30 cellular contexts compared by ENCODE assay signal in the genomic region with DNA sequence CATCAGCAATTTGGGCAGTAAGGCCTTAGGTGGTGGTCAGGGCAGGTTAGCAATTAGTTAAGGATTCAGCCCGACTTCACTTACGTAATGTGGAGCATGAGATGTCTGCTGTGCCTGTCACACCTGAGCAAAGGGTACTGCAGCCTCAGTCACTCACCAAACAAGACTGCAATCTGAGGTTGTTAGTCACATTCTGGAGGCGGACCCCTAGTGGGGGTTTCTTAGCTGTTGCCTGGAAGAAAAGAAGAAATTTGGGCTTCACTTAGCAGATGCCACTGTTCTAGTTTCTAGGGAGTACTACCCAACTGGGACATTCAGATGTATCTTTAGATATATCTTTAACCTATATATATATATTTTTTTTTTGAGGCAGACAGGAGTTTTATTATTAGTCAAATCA.
"Had no signal": no experiment of that assay in that cellular context is flagged by ENCODE, and none has a peak within 500 bp of the region (broad histone marks: within the 10 kb centered on the region; RNA-seq: fewer than 3 reads in every experiment).

No MANE protein-coding gene starts in this region.

- H3K4me1 ChIP-seq: adrenal gland, body of pancreas, breast epithelium had no signal

- DNase-seq: activated CD4-positive, alpha-beta memory T cell treated with anti-CD3 and anti-CD28 coated beads for 36 hours; activated CD4-positive, alpha-beta T cell treated with anti-CD3 and anti-CD28 coated beads for 36 hours; activated CD4-positive, alpha-beta T cell treated with anti-CD3 and anti-CD28 coated beads, Interleukin-2, amount 10 ng/mL, durations not matched to agents 7 days and 5 days; activated CD8-positive, alpha-beta memory T cell treated with anti-CD3 and anti-CD28 coated beads, Interleukin-2, amount 50 U/mL, for 4 hours; activated gamma-delta T cell treated with Interleukin-2 at 50 U/mL for 16 hours; activated naive CD4-positive, alpha-beta T cell treated with anti-CD3 and anti-CD28 coated beads for 36 hours; activated T-cell treated with anti-CD3 and anti-CD28 coated beads for 4 hours; activated T-cell treated with anti-CD3 and anti-CD28 coated beads, Interleukin-2, amount 50 U/mL, for 4 hours; adrenal gland; body of pancreas; Kasumi-1; MG63; NCI-H1048; NCI-H1105 treated with DMSO at 0.1 percent for 48 hours; NCI-H1436 treated with DMSO at 0.1 percent for 48 hours; NCI-H187; NCI-H2029 treated with DMSO at 0.1 percent for 48 hours; NCI-H2107; NCI-H2171; NCI-H510A; NCI-H748 treated with DMSO at 0.1 percent for 48 hours; NK-92 treated with Interleukin-12 subunit alpha and Interleukin-12 subunit beta, amount 100 ng/mL, for 24 hours; PC-9; Right ventricle myocardium superior; T1000 had no signal

- H3K36me3 Mint-ChIP-seq: activated CD4-positive, alpha-beta memory T cell treated with anti-CD3 and anti-CD28 coated beads for 36 hours; activated naive CD4-positive, alpha-beta T cell treated with anti-CD3 and anti-CD28 coated beads, Interleukin-2, amount 50 U/mL, for 72 hours had no signal

- ATAC-seq: activated CD4-positive, alpha-beta T cell treated with anti-CD3 and anti-CD28 coated beads for 36 hours; activated CD4-positive, CD25-positive, alpha-beta regulatory T cell treated with anti-CD3 and anti-CD28 coated beads, Interleukin-2, amount 50 U/mL, for 24 hours; activated naive CD4-positive, alpha-beta T cell treated with anti-CD3 and anti-CD28 coated beads, Interleukin-2, amount 50 U/mL, for 72 hours; activated T-cell treated with anti-CD3 and anti-CD28 coated beads, Interleukin-2, amount 50 U/mL, for 4 hours; body of pancreas had no signal

- H3K4me3 Mint-ChIP-seq: activated CD4-positive, alpha-beta memory T cell treated with anti-CD3 and anti-CD28 coated beads for 36 hours; activated CD4-positive, alpha-beta T cell treated with anti-CD3 and anti-CD28 coated beads for 36 hours; activated CD4-positive, alpha-beta T cell treated with anti-CD3 and anti-CD28 coated beads, Interleukin-2, amount 10 ng/mL, durations not matched to agents 7 days and 5 days; activated naive CD4-positive, alpha-beta T cell treated with anti-CD3 and anti-CD28 coated beads for 36 hours; activated T-cell treated with anti-CD3 and anti-CD28 coated beads, Interleukin-2, amount 50 U/mL, for 4 hours; activated T-helper 1 cell treated with anti-CD3 and anti-CD28 coated beads, Interleukin-12 subunit alpha, Interleukin-12 subunit beta, Interleukin-2, Interleukin-4 antibody, amounts not matched to agents 30 ng/mL and 10 ng/mL and 1 ng/mL, durations not matched to agents 14 hours and 24 hours and 36 hours had no signal

- H3K27me3 ChIP-seq: adrenal gland, body of pancreas, breast epithelium, MG63 had no signal

- H3K9me3 Mint-ChIP-seq: activated CD4-positive, alpha-beta memory T cell treated with anti-CD3 and anti-CD28 coated beads for 36 hours; activated CD4-positive, alpha-beta T cell treated with anti-CD3 and anti-CD28 coated beads, Interleukin-2, amount 10 ng/mL, durations not matched to agents 7 days and 5 days; activated naive CD4-positive, alpha-beta T cell treated with anti-CD3 and anti-CD28 coated beads for 36 hours; activated T-cell treated with anti-CD3 and anti-CD28 coated beads, Interleukin-2, amount 50 U/mL, for 4 hours; activated T-helper 1 cell treated with anti-CD3 and anti-CD28 coated beads, Interleukin-12 subunit alpha, Interleukin-12 subunit beta, Interleukin-2, Interleukin-4 antibody, amounts not matched to agents 30 ng/mL and 10 ng/mL and 1 ng/mL, durations not matched to agents 14 hours and 24 hours and 36 hours had no signal

- H3K27ac Mint-ChIP-seq: activated CD4-positive, alpha-beta memory T cell treated with anti-CD3 and anti-CD28 coated beads for 36 hours; activated CD4-positive, alpha-beta T cell treated with anti-CD3 and anti-CD28 coated beads for 36 hours; activated CD4-positive, alpha-beta T cell treated with anti-CD3 and anti-CD28 coated beads, Interleukin-2, amount 10 ng/mL, durations not matched to agents 7 days and 5 days; activated naive CD4-positive, alpha-beta T cell treated with anti-CD3 and anti-CD28 coated beads for 36 hours; activated naive CD4-positive, alpha-beta T cell treated with anti-CD3 and anti-CD28 coated beads, Interleukin-2, amount 50 U/mL, for 72 hours; activated T-helper 1 cell treated with anti-CD3 and anti-CD28 coated beads, Interleukin-12 subunit alpha, Interleukin-12 subunit beta, Interleukin-2, Interleukin-4 antibody, amounts not matched to agents 30 ng/mL and 10 ng/mL and 1 ng/mL, durations not matched to agents 14 hours and 24 hours and 36 hours had no signal

- H3K36me3 ChIP-seq: adrenal gland, breast epithelium, MG63 had no signal

- H3K27me3 Mint-ChIP-seq: activated CD4-positive, alpha-beta memory T cell treated with anti-CD3 and anti-CD28 coated beads for 36 hours; activated CD4-positive, alpha-beta T cell treated with anti-CD3 and anti-CD28 coated beads for 36 hours; activated CD4-positive, alpha-beta T cell treated with anti-CD3 and anti-CD28 coated beads, Interleukin-2, amount 10 ng/mL, durations not matched to agents 7 days and 5 days had no signal

- H3K27ac ChIP-seq: adrenal gland, body of pancreas, breast epithelium, PC-9 had no signal

- H3K4me3 ChIP-seq: adrenal gland, body of pancreas, breast epithelium, MG63, PC-9 had no signal

- H2AFZ ChIP-seq: PC-9 had no signal

- H3K4me2 ChIP-seq: PC-9 had no signal

- H3K9me3 ChIP-seq: adrenal gland, body of pancreas had no signal

- H3K4me1 Mint-ChIP-seq: activated CD4-positive, alpha-beta T cell treated with anti-CD3 and anti-CD28 coated beads for 36 hours; activated CD4-positive, alpha-beta T cell treated with anti-CD3 and anti-CD28 coated beads, Interleukin-2, amount 10 ng/mL, durations not matched to agents 7 days and 5 days had no signal

- FAIRE-seq: astrocyte had no signal
